13 cellular contexts compared by ENCODE assay signal in genomic region chr5:36384845-36385244, GRCh38.
DNase-seq lines count a peak whose midpoint lies in the region; ATAC-seq and TF ChIP-seq lines count a peak whose summit lies in the region.
"Had no signal": no experiment of that assay in that cellular context is flagged by ENCODE, and none has a peak within 500 bp of the region (broad histone marks: within the 10 kb centered on the region; RNA-seq: fewer than 3 reads in every experiment).

No MANE protein-coding gene starts in this region.

- no peaks in the 10 kb centered on the region for H3K27me3 ChIP-seq in BLaER1

- BruUV-seq in OCI-LY7 (replicated peaks; lab: Mats Ljungman, UMichigan): no TSS peak

- H3K4me1 Mint-ChIP-seq in dendritic cell treated with granulocyte-macrophage colony-stimulating factor and Interleukin-4, amounts not matched to agents 40 ng/mL and 50 ng/mL, for 4 days (ENCODE audit: low read depth): peaks cover 24% of the 10 kb centered on the region
- H3K4me1 Mint-ChIP-seq in nephron progenitor cell: peaks cover 18% of the 10 kb centered on the region

- TF ChIP-seq CTCF in OCI-LY7 (conservative IDR thresholded peaks at IDR 0.05; ENCODE audit: low read length) (no peak), nephron progenitor cell (IDR thresholded peaks at IDR 0.05) (no peak)

- peak overlapping the region; percentile 63 for H3K27ac ChIP-seq in BLaER1
- no peak overlapping the region for H3K27ac ChIP-seq in OCI-LY7 (ENCODE audit: low read depth, low read length, poor library complexity, severe bottlenecking)
- H3K27ac ChIP-seq: 22Rv1 had no signal

- no peak overlapping the region for H3K4me3 ChIP-seq in BLaER1
- H3K4me3 ChIP-seq in OCI-LY7 (ENCODE audit: low read depth, low read length, poor library complexity, severe bottlenecking): no peak overlapping the region

- H3K27me3 Mint-ChIP-seq in dendritic cell treated with granulocyte-macrophage colony-stimulating factor and Interleukin-4, amounts not matched to agents 40 ng/mL and 50 ng/mL, for 4 days: peaks cover 2% of the 10 kb centered on the region
- H3K27me3 Mint-ChIP-seq in nephron progenitor cell (ENCODE audit: low read depth, poor library complexity): peaks cover 8% of the 10 kb centered on the region

- H3K4me1 ChIP-seq in BLaER1 (peaks cover 67% of the 10 kb centered on the region), OCI-LY7 (ENCODE audit: insufficient read depth, low read length, poor library complexity, severe bottlenecking) (peaks cover 28% of the 10 kb centered on the region)

- H4K20me1 ChIP-seq in BLaER1 (no peaks in the 10 kb centered on the region), OCI-LY7 (ENCODE audit: insufficient read depth, low read length) (no peaks in the 10 kb centered on the region)

- CTCF ChIA-PET in OCI-LY7 (lab: Charles Lee; ENCODE audit: unreplicated experiment): no interaction called here

- no peaks in the 10 kb centered on the region for H3K79me2 ChIP-seq in OCI-LY7 (ENCODE audit: insufficient read depth, low read depth, low read length)

- DNase-seq in OCI-LY7 (ENCODE audit: low spot score): no peak
- DNase-seq in nephron progenitor cell: no peak
- DNase-seq in Right ventricle myocardium superior: no peak
- no peak for DNase-seq in RKO (ENCODE audit: low spot score)
- no peak for DNase-seq in superior temporal gyrus (ENCODE audit: extremely low spot score)
- DNase-seq: CD4-positive, alpha-beta T cell; DMS79; EL; HCEC 1CT had no signal

- no peaks in the 10 kb centered on the region for H3K36me3 Mint-ChIP-seq in dendritic cell treated with granulocyte-macrophage colony-stimulating factor and Interleukin-4, amounts not matched to agents 40 ng/mL and 50 ng/mL, for 4 days (ENCODE audit: low read depth)
- H3K36me3 Mint-ChIP-seq in nephron progenitor cell (ENCODE audit: low read depth): no peaks in the 10 kb centered on the region

- H3K27ac Mint-ChIP-seq in dendritic cell treated with granulocyte-macrophage colony-stimulating factor and Interleukin-4, amounts not matched to agents 40 ng/mL and 50 ng/mL, for 4 days: peak overlapping the region; percentile 9
- H3K27ac Mint-ChIP-seq in nephron progenitor cell: peak overlapping the region; percentile 78
- H3K27ac Mint-ChIP-seq: CD4-positive, alpha-beta T cell had no signal

- no peaks in the 10 kb centered on the region for H3K9me3 Mint-ChIP-seq in dendritic cell treated with granulocyte-macrophage colony-stimulating factor and Interleukin-4, amounts not matched to agents 40 ng/mL and 50 ng/mL, for 4 days
- no peaks in the 10 kb centered on the region for H3K9me3 Mint-ChIP-seq in nephron progenitor cell
- H3K9me3 Mint-ChIP-seq: CD4-positive, alpha-beta T cell had no signal

- peak overlapping the region; percentile 32; the same call in 1 of the 2 replicates for H3K9ac ChIP-seq in BLaER1

- H2AFZ ChIP-seq in OCI-LY7 (ENCODE audit: low read length): peak overlapping the region; percentile 58

- H3K9me2 ChIP-seq in OCI-LY7 (ENCODE audit: insufficient read depth, low read length): no peaks in the 10 kb centered on the region

- POLR2A ChIA-PET in OCI-LY7 (lab: Charles Lee): interaction anchor here (0.7 kb wide), 1 partner anchor 855 kb away, joined by 3 read pairs; no protein-coding TSS in a partner anchor

- H3K4me3 Mint-ChIP-seq in dendritic cell treated with granulocyte-macrophage colony-stimulating factor and Interleukin-4, amounts not matched to agents 40 ng/mL and 50 ng/mL, for 4 days: no peak overlapping the region
- no peak overlapping the region for H3K4me3 Mint-ChIP-seq in nephron progenitor cell
- H3K4me3 Mint-ChIP-seq: CD4-positive, alpha-beta T cell had no signal

- peak overlapping the region; percentile 73 for H3K4me2 ChIP-seq in BLaER1
- no peak overlapping the region for H3K4me2 ChIP-seq in OCI-LY7 (ENCODE audit: low read length)

- intact Hi-C loops in OCI-LY7 (cut with micrococcal nuclease; ENCODE audit: unreplicated experiment): no loop called here
- intact Hi-C loops in dendritic cell treated with granulocyte-macrophage colony-stimulating factor and Interleukin-4, amounts not matched to agents 40 ng/mL and 50 ng/mL, for 4 days (cut with micrococcal nuclease): no loop called here
- intact Hi-C loops in Right ventricle myocardium superior (cut with DNase I): no loop called here

- no peaks in the 10 kb centered on the region for H3K36me3 ChIP-seq in BLaER1
- H3K36me3 ChIP-seq in OCI-LY7 (ENCODE audit: insufficient read depth, low read length): no peaks in the 10 kb centered on the region

- peaks cover 10% of the 10 kb centered on the region; the same call in 1 of the 2 replicates for H3K9me3 ChIP-seq in BLaER1
- H3K9me3 ChIP-seq in OCI-LY7 (ENCODE audit: low read length): no peaks in the 10 kb centered on the region

- ATAC-seq in Right ventricle myocardium superior (ENCODE audit: poor library complexity) (no peak), GM21367 (IDR thresholded peaks at IDR 0.05; ENCODE audit: unreplicated experiment) (no peak)
